ENCODE assay signal across 8 cellular contexts in genomic region chr6:147508073-147508870, GRCh38. TPM values are rescaled to one million over a fixed set of nuclear protein-coding genes. Genes with fewer than 3 reads are reported as not detected.
DNase-seq lines count a peak whose midpoint lies in the region; ATAC-seq and TF ChIP-seq lines count a peak whose summit lies in the region.

SAMD5 (plus strand) TSS chr6:147508690; CDS start chr6:147508929, 239 bp downstream.

- H3K9me1 ChIP-seq in IMR-90 (ENCODE audit: insufficient read depth, low read length): no peaks in the 10 kb centered on the region; the same call in 1 of the 2 replicates

- BruUV-seq in IMR-90 (replicated peaks; lab: Mats Ljungman, UMichigan): no TSS peak

- H3K4me3 ChIP-seq in IMR-90 (ENCODE audit: insufficient read depth, low read depth, low read length): peak within 1 kb of the TSS; percentile 68
- peak within 1 kb of the TSS; percentile 50 to 76 (median 75) for H3K4me3 ChIP-seq in esophagus squamous epithelium
- peak within 1 kb of the TSS; percentile 68 to 71 for H3K4me3 ChIP-seq in muscle layer of colon (ENCODE audit: low read depth in 1 of 2, low read length in 2 of 2)

- dilution Hi-C loops in IMR-90 (cut with HindIII; ENCODE audit: low sequenced_read_pairs, unreplicated experiment): no loop called here

- no peak within 1 kb of the TSS for H2BK20ac ChIP-seq in IMR-90 (ENCODE audit: low read depth, low read length)

- TF ChIP-seq POLR2A in IMR-90 (IDR thresholded peaks at IDR 0.05; ENCODE audit: low read depth, low read length) (no peak), esophagus squamous epithelium (IDR thresholded peaks at IDR 0.05) (no peak)

- peak; percentile 80 for DNase-seq in ELR (ENCODE audit: low read depth)
- DNase-seq in IMR-90: peak; percentile 68
- DNase-seq in esophagus squamous epithelium (lab: John Stamatoyannopoulos, UW): no peak
- peak; percentile 49 for DNase-seq in ureter (ENCODE audit: low spot score)
- no peak for DNase-seq in inferior parietal cortex (ENCODE audit: extremely low spot score)

- H4K8ac ChIP-seq in IMR-90 (ENCODE audit: low read depth in 2 of 2, low read length in 2 of 2): 0 out of 4 replicates have a peak within 1 kb of the TSS, but pooled peaks of 1 of the 2 experiments have one; percentile 4

- H3K4me1 ChIP-seq in IMR-90 (ENCODE audit: control insufficient read depth, insufficient read depth, low read length): peaks cover 3% of the 10 kb centered on the region; the same call in 1 of the 2 replicates
- H3K4me1 ChIP-seq in esophagus squamous epithelium: peaks cover 5 to 53% (median 12%) of the 10 kb centered on the region in 3 donors
- H3K4me1 ChIP-seq in muscle layer of colon (ENCODE audit: insufficient read depth, low read length): peaks cover 13% of the 10 kb centered on the region

- H3K18ac ChIP-seq in IMR-90 (ENCODE audit: low read depth, low read length): no peak within 1 kb of the TSS; the same call in 1 of the 2 replicates

- peaks cover 6% of the 10 kb centered on the region; the same call in 1 of the 2 replicates for H3K27me3 ChIP-seq in IMR-90 (ENCODE audit: control insufficient read depth, insufficient read depth, low read length)
- peaks cover 0 to 72% (median 0%) of the 10 kb centered on the region in 4 donors for H3K27me3 ChIP-seq in esophagus squamous epithelium
- peaks cover 0 to 21% of the 10 kb centered on the region in 2 donors for H3K27me3 ChIP-seq in muscle layer of colon (ENCODE audit: control insufficient read depth in 1 of 2, insufficient read depth in 2 of 2, low read length in 2 of 2)

- H2AFZ ChIP-seq in IMR-90 (replicated peaks; ENCODE audit: low read length, poor library complexity): peak within 1 kb of the TSS; percentile 91

- H3K14ac ChIP-seq in IMR-90 (replicated peaks; ENCODE audit: low read depth, low read length): peak within 1 kb of the TSS; percentile 75; the same call in 1 of the 2 replicates

- peak within 1 kb of the TSS; percentile 82 for H2AK9ac ChIP-seq in IMR-90 (replicated peaks; ENCODE audit: low read depth, low read length, poor library complexity)

- no peaks in the 10 kb centered on the region for H4K20me1 ChIP-seq in IMR-90 (ENCODE audit: insufficient read depth, low read length)

- TF ChIP-seq RAD21 in IMR-90 (IDR thresholded peaks at IDR 0.05; ENCODE audit: low read length): no peak

- H3K27ac ChIP-seq in IMR-90 (ENCODE audit: insufficient read depth, low read length): peak within 1 kb of the TSS; percentile 33
- H3K27ac ChIP-seq in VCaP: peak within 1 kb of the TSS; percentile 79
- H3K27ac ChIP-seq in esophagus squamous epithelium: peak within 1 kb of the TSS; percentile 24 to 87 (median 75)
- H3K27ac ChIP-seq in muscle layer of colon (ENCODE audit: low read depth, low read length): no peak within 1 kb of the TSS

- H3K23ac ChIP-seq in IMR-90 (ENCODE audit: low read depth, low read length): peak within 1 kb of the TSS; percentile 63

- no peak within 1 kb of the TSS for H2BK15ac ChIP-seq in IMR-90 (ENCODE audit: low read depth, low read length)

- H3K4ac ChIP-seq in IMR-90 (ENCODE audit: low read depth, low read length): peak within 1 kb of the TSS; percentile 56

- H3K79me1 ChIP-seq in IMR-90 (ENCODE audit: low read depth in 1 of 2, low read length in 2 of 2): no peaks in the 10 kb centered on the region

- peak within 1 kb of the TSS; percentile 41; the same call in 1 of the 2 replicates for H4K91ac ChIP-seq in IMR-90 (ENCODE audit: insufficient read depth, low read depth, low read length)

- in situ Hi-C loops in IMR-90 (cut with MboI; ENCODE audit: low sequenced_read_pairs): loop anchor here (5.0 to 10.0 kb wide), 2 partner anchors 659 to 957 kb away; no protein-coding TSS in a partner anchor

- H4K5ac ChIP-seq in IMR-90 (ENCODE audit: low read depth, low read length): no peak within 1 kb of the TSS

- peak within 1 kb of the TSS; percentile 38; the same call in 1 of the 2 replicates for H3K56ac ChIP-seq in IMR-90 (ENCODE audit: extremely low read depth, insufficient read depth, low read length)

- intact Hi-C loops in IMR-90 (cut with micrococcal nuclease) (loop anchor here (2.0 to 10.0 kb wide), 4 partner anchors 244 to 957 kb away; no protein-coding TSS in a partner anchor), esophagus squamous epithelium (cut with DNase I) (loop anchor here (5.0 kb wide), 1 partner anchor 659 kb away; no protein-coding TSS in a partner anchor)

- POLR2A ChIA-PET in IMR-90 (lab: Charles Lee; ENCODE audit: unreplicated experiment): no interaction called here

- CTCF ChIA-PET in IMR-90 (lab: Yijun Ruan, JAX): interaction anchor here (0.6 to 3.0 kb wide), 3 partner anchors 116 to 657 kb away, joined by 3 to 30 read pairs (median 4); no protein-coding TSS in a partner anchor

- H2BK120ac ChIP-seq in IMR-90 (ENCODE audit: low read depth, low read length): peak within 1 kb of the TSS; percentile 32; the same call in 1 of the 2 replicates

- H3K9me3 ChIP-seq in IMR-90 (ENCODE audit: control insufficient read depth, insufficient read depth, low read length): no peaks in the 10 kb centered on the region
- H3K9me3 ChIP-seq in esophagus squamous epithelium: no peaks in the 10 kb centered on the region
- no peaks in the 10 kb centered on the region for H3K9me3 ChIP-seq in muscle layer of colon (ENCODE audit: low read length)

- 0% methylated on average over 33 of the region's 86 CpGs; no CpG with 5 or more reads in 1 of the 2 experiments for WGBS in IMR-90 (ENCODE audit: extremely low coverage in 2 of 2, insufficient read length in 1 of 2), 2 experiments
- WGBS in esophagus squamous epithelium, 2 donors: 0% methylated on average over 13 to 20 of the region's 86 CpGs

- peak within 1 kb of the TSS; percentile 91 for H3K4me2 ChIP-seq in IMR-90 (ENCODE audit: low read depth, low read length)

- ATAC-seq in GM21526 (IDR thresholded peaks at IDR 0.05; ENCODE audit: low FRiP score, unreplicated experiment) (peak; percentile 51), IMR-90 (ENCODE audit: low read depth) (peak; percentile 90)

- H3K9ac ChIP-seq in IMR-90 (ENCODE audit: low read depth, low read length) (peak within 1 kb of the TSS; percentile 62), muscle layer of colon (ENCODE audit: low read length) (no peak within 1 kb of the TSS)

- no peaks in the 10 kb centered on the region for H3K36me3 ChIP-seq in IMR-90 (ENCODE audit: control insufficient read depth, insufficient read depth, low read length)
- H3K36me3 ChIP-seq in esophagus squamous epithelium: no peaks in the 10 kb centered on the region
- no peaks in the 10 kb centered on the region for H3K36me3 ChIP-seq in muscle layer of colon (ENCODE audit: insufficient read depth, low read length)

- no peak within 1 kb of the TSS for H2BK5ac ChIP-seq in IMR-90 (ENCODE audit: low read depth, low read length, poor library complexity, severe bottlenecking)

- H2AK5ac ChIP-seq in IMR-90 (ENCODE audit: low read depth, low read length): no peak within 1 kb of the TSS

- TF ChIP-seq CTCF in IMR-90 (conservative IDR thresholded peaks at IDR 0.05; ENCODE audit: low read depth, low read length) (no peak), VCaP (conservative IDR thresholded peaks at IDR 0.05) (no peak; the same call in 1 of the 2 replicates), esophagus squamous epithelium (IDR thresholded peaks at IDR 0.05) (peak in 1 of 6 experiments; percentile 17)

TF ChIP-seq in IMR-90, 13 proteins besides CTCF, POLR2A, EP300 and RAD21:
- TF ChIP-seq CHD1 (IDR thresholded peaks at IDR 0.05; ENCODE audit: low read depth, low read length): no peak
- TF ChIP-seq MAZ (IDR thresholded peaks at IDR 0.05; ENCODE audit: borderline replicate concordance, low read depth, low read length): peak; percentile 83; the same call in 1 of the 2 replicates

RNA-seq across cellular contexts. Expression of gene SAMD5, which starts in this region (rescaled TPM):
- 1.6 and 2.2 TPM in 2 replicates for total RNA-seq in IMR-90 (2012; rRNA removed)
- 0.69 and 1.0 TPM in 2 replicates for polyA plus RNA-seq in IMR-90 (2012; rRNA removed)
- 0.12 and 0.15 TPM in 2 replicates for polyA plus RNA-seq in IMR-90 (2012; cell fraction: cytosol; rRNA removed)
- polyA plus RNA-seq in IMR-90 (2012; cell fraction: nucleus; rRNA removed; ENCODE audit: low replicate concordance): 0.17 and 0.94 TPM in 2 replicates
- 10 to 100 TPM in 2 of 4 donors, 1 to 10 TPM in 2; 6.9 to 16.2 (median 12.7) TPM for total RNA-seq in esophagus squamous epithelium
- total RNA-seq in ureter: 4.8 TPM

Comparison
In these comparisons a context has a peak if more than half of its experiments do, and no peak if none do; other contexts are left out.
1. DNase-seq: peak in ELR (single experiment), IMR-90 (single experiment) and ureter (single experiment); none in esophagus squamous epithelium (single experiment) and inferior parietal cortex (single experiment).
2. Peak in every context shown above with its lines, with median percentiles within 50 percentile points of each other: H3K4me3 ChIP-seq.